30 cellular contexts compared by ENCODE assay signal in the genomic region with DNA sequence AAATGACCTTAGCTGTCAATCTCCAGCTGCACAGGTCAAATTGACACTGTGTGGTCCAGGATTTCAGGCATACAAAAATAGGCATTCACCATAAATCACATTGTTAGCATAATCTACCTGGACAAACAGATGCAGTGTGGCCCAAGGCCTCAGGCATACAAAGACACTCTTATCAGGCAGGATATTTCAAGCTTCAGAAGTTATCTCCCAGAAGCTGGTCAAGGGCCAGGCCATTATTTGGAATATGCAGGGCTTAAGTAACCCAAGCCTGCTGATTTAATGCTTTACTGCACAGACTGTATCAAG. TPM values are rescaled to one million over a fixed set of nuclear protein-coding genes. Genes with fewer than 3 reads are reported as not detected.
DNase-seq lines count a peak whose midpoint lies in the region; ATAC-seq, FAIRE-seq and TF ChIP-seq lines count a peak whose summit lies in the region.
"Had no signal": no experiment of that assay in that cellular context is flagged by ENCODE, and none has a peak within 500 bp of the region (broad histone marks: within the 10 kb centered on the region; RNA-seq: fewer than 3 reads in every experiment).

No MANE protein-coding gene starts in this region.

- H3K4me3 ChIP-seq in HepG2 (replicated peaks in 1 of 3; ENCODE audit: insufficient read depth in 1 of 3, low read depth in 2 of 3, low read length in 3 of 3) (no peak overlapping the region; a peak in 1 of 6 replicates), right lobe of liver (no peak overlapping the region), hepatocyte (no peak overlapping the region)
- H3K4me3 ChIP-seq: A549, GM12878, HAP-1 had no signal

- H3K9me3 ChIP-seq in HepG2 (ENCODE audit: low read length), result no peaks in the 10 kb centered on the region
- peaks cover 0 to 8% (median 0%) of the 10 kb centered on the region in 4 donors for H3K9me3 ChIP-seq in right lobe of liver
- H3K9me3 ChIP-seq in hepatocyte (ENCODE audit: low read depth), result no peaks in the 10 kb centered on the region

- H3K27me3 ChIP-seq in HepG2 (ENCODE audit: control insufficient read depth in 1 of 2, insufficient read depth in 2 of 2, low read length in 2 of 2) (no peaks in the 10 kb centered on the region), right lobe of liver (no peaks in the 10 kb centered on the region), hepatocyte (no peaks in the 10 kb centered on the region)

- CTCF ChIA-PET in HepG2 (lab: Yijun Ruan, JAX; ENCODE audit: low intra/inter-chr PET ratio, low total read pairs), result no interaction called here

- BruUV-seq in HepG2 (replicated peaks; lab: Mats Ljungman, UMichigan), result no TSS peak

- TF ChIP-seq EP300 in HepG2 (IDR thresholded peaks at IDR 0.05; ENCODE audit: low read depth in 2 of 2, low read length in 2 of 2) (peak in 1 of 2 experiments; percentile 85; a peak in 2 of 4 replicates), HepG2 (CRISPR knock-in tag; IDR thresholded peaks at IDR 0.05; ENCODE audit: borderline replicate concordance) (peak; percentile 76; the same call in 1 of the 2 replicates)

- TF ChIP-seq CTCF in HepG2 (CRISPR knock-in tag; IDR thresholded peaks at IDR 0.05), result no peak
- no peak for TF ChIP-seq CTCF in right lobe of liver (IDR thresholded peaks at IDR 0.05)
- no peak for TF ChIP-seq CTCF in hepatocyte (IDR thresholded peaks at IDR 0.05; ENCODE audit: poor library complexity)

- H3K27ac ChIP-seq in HepG2 (ENCODE audit: extremely low read length, insufficient read depth, low read length) (no peak overlapping the region), right lobe of liver (no peak overlapping the region), hepatocyte (peak overlapping the region; percentile 7)
- H3K27ac ChIP-seq: A549, KMS-11 had no signal

- TF ChIP-seq POLR2A in HepG2 (IDR thresholded peaks at IDR 0.05; ENCODE audit: insufficient read depth in 1 of 2, low read depth in 2 of 2, low read length in 2 of 2) (no peak), right lobe of liver (IDR thresholded peaks at IDR 0.05) (no peak)

- DNase-seq in HepG2 (ENCODE audit: low spot score) (peak; percentile 92), right lobe of liver (no peak), NCI-H146 treated with DMSO at 0.1 percent for 48 hours (lab: John Stamatoyannopoulos, UW; ENCODE audit: unreplicated experiment) (peak; percentile 34), hepatocyte (ENCODE audit: low spot score) (no peak), SHP77 treated with DMSO at 0.1 percent for 48 hours (lab: John Stamatoyannopoulos, UW) (no peak), NCI-H2227 (lab: John Stamatoyannopoulos, UW; ENCODE audit: unreplicated experiment) (no peak), DMS53 (lab: John Stamatoyannopoulos, UW) (no peak)
- DNase-seq: AML-193; C1 segment of cervical spinal cord; CD4-positive, alpha-beta memory T cell; COR-L47; DMS79; EL; GDM1; GOT3; MM.1S; NCI-H1694 treated with DMSO at 0.1 percent for 48 hours; NCI-H2081; NCI-H345; NCI-H524; NCI-H774; RPMI8226; SIG-M5; T-cell had no signal

- no peaks in the 10 kb centered on the region for H3K9me2 ChIP-seq in hepatocyte (replicated peaks; ENCODE audit: insufficient read depth)

- no peak for TF ChIP-seq RAD21 in HepG2 (CRISPR knock-in tag; IDR thresholded peaks at IDR 0.05)

- POLR2A ChIA-PET in HepG2 (lab: Yijun Ruan, JAX), result interaction anchor here (1.3 to 1.5 kb wide), 2 partner anchors 288 to 457 kb away, joined by 4 read pairs; a partner anchor contains a TSS

- H3K36me3 ChIP-seq in HepG2 (replicated peaks in 1 of 2; ENCODE audit: control insufficient read depth in 1 of 2, insufficient read depth in 2 of 2, low read length in 2 of 2), result no peaks in the 10 kb centered on the region
- no peaks in the 10 kb centered on the region for H3K36me3 ChIP-seq in right lobe of liver
- no peaks in the 10 kb centered on the region for H3K36me3 ChIP-seq in hepatocyte (replicated peaks; ENCODE audit: insufficient read depth, low read depth)
- H3K36me3 ChIP-seq: HAP-1 had no signal

- H3K79me2 ChIP-seq in HepG2 (ENCODE audit: insufficient read depth, low read length), result no peaks in the 10 kb centered on the region
- H3K79me2 ChIP-seq in hepatocyte, result no peaks in the 10 kb centered on the region

- intact Hi-C loops in HepG2 (cut with micrococcal nuclease; ENCODE audit: unreplicated experiment) (no loop called here), right lobe of liver (cut with DNase I) (no loop called here)

- H3K4me1 ChIP-seq in HepG2 (ENCODE audit: insufficient read depth, low read length), result peaks cover 38% of the 10 kb centered on the region
- no peaks in the 10 kb centered on the region for H3K4me1 ChIP-seq in right lobe of liver
- H3K4me1 ChIP-seq in hepatocyte (ENCODE audit: insufficient read depth), result peaks cover 8% of the 10 kb centered on the region
- H3K4me1 ChIP-seq: A549, HAP-1 had no signal

- ATAC-seq in HepG2 (peak; percentile 95), right lobe of liver (no peak)
- ATAC-seq: A549, GM12878, T-cell had no signal

- no peaks in the 10 kb centered on the region for H4K20me1 ChIP-seq in HepG2 (ENCODE audit: insufficient read depth, low read length)
- H4K20me1 ChIP-seq in hepatocyte (ENCODE audit: insufficient read depth, poor library complexity, severe bottlenecking), result no peaks in the 10 kb centered on the region

- no peak overlapping the region for H3K9ac ChIP-seq in HepG2 (ENCODE audit: insufficient read depth, low read depth, low read length)
- H3K9ac ChIP-seq: KMS-11 had no signal

- H2AFZ ChIP-seq in HepG2 (ENCODE audit: low read length), result no peak overlapping the region
- H2AFZ ChIP-seq in hepatocyte, result no peak overlapping the region

- peak; percentile 98 for FAIRE-seq in HepG2 (lab: Jason Lieb, UNC)
- FAIRE-seq: A549, GM12878, HTR-8/SVneo had no signal

- in situ Hi-C loops in HepG2 (cut with HindIII; ENCODE audit: extremely low pct_ligation_motif_present, low pct_unique_long_range_greater_than_20kb), result no loop called here

- peak overlapping the region; percentile 53 for H3K4me2 ChIP-seq in HepG2 (ENCODE audit: low read depth, low read length)
- peak overlapping the region; percentile 22 for H3K4me2 ChIP-seq in hepatocyte
- H3K4me2 ChIP-seq: A549, KMS-11 had no signal

TF ChIP-seq in HepG2, 621 proteins besides CTCF, POLR2A, EP300 and RAD21 (continues in another document):
- TF ChIP-seq, protein P1, sequence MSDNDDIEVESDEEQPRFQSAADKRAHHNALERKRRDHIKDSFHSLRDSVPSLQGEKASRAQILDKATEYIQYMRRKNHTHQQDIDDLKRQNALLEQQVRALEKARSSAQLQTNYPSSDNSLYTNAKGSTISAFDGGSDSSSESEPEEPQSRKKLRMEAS (IDR thresholded peaks at IDR 0.05), result 0 out of 2 replicates have a peak, but pooled peaks have one; percentile 18
- TF ChIP-seq MEF2D (CRISPR knock-in tag; IDR thresholded peaks at IDR 0.05) (peak; percentile 73; the same call in 1 of the 2 replicates), THAP11 (CRISPR knock-in tag; IDR thresholded peaks at IDR 0.05) (0 out of 2 replicates have a peak, but pooled peaks have one; percentile 30), FOXO1 (CRISPR knock-in tag; IDR thresholded peaks at IDR 0.05) (peak; percentile 50; the same call in 1 of the 2 replicates), PITX1 (CRISPR knock-in tag; IDR thresholded peaks at IDR 0.05) (peak; percentile 80; the same call in 1 of the 2 replicates), ZNF292 (CRISPR knock-in tag; IDR thresholded peaks at IDR 0.05; ENCODE audit: borderline replicate concordance, low read depth) (peak; percentile 87; the same call in 1 of the 2 replicates), ZNF331 (CRISPR knock-in tag; IDR thresholded peaks at IDR 0.05) (peak; percentile 34; the same call in 1 of the 2 replicates), ZNF552 (CRISPR knock-in tag; IDR thresholded peaks at IDR 0.05; ENCODE audit: borderline replicate concordance) (no peak), SOX6 (IDR thresholded peaks at IDR 0.05) (no peak), SOX6 (CRISPR knock-in tag; IDR thresholded peaks at IDR 0.05) (peak; percentile 97), CCDC6 (CRISPR knock-in tag; IDR thresholded peaks at IDR 0.05) (peak; percentile 76; the same call in 1 of the 2 replicates)
- TF ChIP-seq, protein P2, sequence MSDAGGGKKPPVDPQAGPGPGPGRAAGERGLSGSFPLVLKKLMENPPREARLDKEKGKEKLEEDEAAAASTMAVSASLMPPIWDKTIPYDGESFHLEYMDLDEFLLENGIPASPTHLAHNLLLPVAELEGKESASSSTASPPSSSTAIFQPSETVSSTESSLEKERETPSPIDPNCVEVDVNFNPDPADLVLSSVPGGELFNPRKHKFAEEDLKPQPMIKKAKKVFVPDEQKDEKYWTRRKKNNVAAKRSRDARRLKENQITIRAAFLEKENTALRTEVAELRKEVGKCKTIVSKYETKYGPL (CRISPR knock-in tag; IDR thresholded peaks at IDR 0.05), result no peak

RNA-seq across cellular contexts. Expression of a gene that starts 25.5 kb away (rescaled TPM):
- total RNA-seq in HepG2 (2016; rRNA removed; fragmentation: Illumina TruSeq; extraction: Trizol), result not detected in 2 replicates
- not detected in 2 replicates for total RNA-seq in HepG2 (2016; cell fraction: cytosol; rRNA removed; fragmentation: Illumina TruSeq; extraction: Trizol; ENCODE audit: low read depth)
- total RNA-seq in HepG2 (2016; cell fraction: insoluble cytoplasmic fraction; rRNA removed; fragmentation: Illumina TruSeq; extraction: Trizol), result not detected in 2 replicates
- total RNA-seq in HepG2 (2016; cell fraction: membrane; rRNA removed; fragmentation: Illumina TruSeq; extraction: Trizol), result not detected in 2 replicates
- not detected in 2 replicates for total RNA-seq in HepG2 (2016; cell fraction: nucleus; rRNA removed; fragmentation: Illumina TruSeq; extraction: Trizol)
- polyA plus RNA-seq in HepG2 (2011; rRNA removed), result not detected in 2 replicates
- not detected in 2 replicates for polyA plus RNA-seq in HepG2 (2011; cell fraction: cytosol; rRNA removed)
- not detected in 2 replicates for polyA plus RNA-seq in HepG2 (2011; cell fraction: nucleus; rRNA removed)
- polyA plus RNA-seq in HepG2 (2012), result not detected in 2 replicates
- polyA plus RNA-seq in HepG2 (2016; cell fraction: cytosol; fragmentation: Illumina TruSeq; extraction: Trizol; ENCODE audit: low read depth), result not detected in 2 replicates
- polyA plus RNA-seq in HepG2 (2016; cell fraction: insoluble cytoplasmic fraction; fragmentation: Illumina TruSeq; extraction: Trizol; ENCODE audit: low read depth), result not detected in 2 replicates
- polyA plus RNA-seq in HepG2 (2016; cell fraction: membrane; fragmentation: Illumina TruSeq; extraction: Trizol; ENCODE audit: low read depth), result not detected in 2 replicates
- polyA plus RNA-seq in HepG2 (2016; cell fraction: nucleus; fragmentation: Illumina TruSeq; extraction: Trizol; ENCODE audit: insufficient read depth, low read depth), result not detected in 2 replicates
- not detected in 2 replicates for polyA minus RNA-seq in HepG2 (2011; rRNA and poly(A)+ RNA removed; ENCODE audit: low replicate concordance)
- not detected in 2 replicates for polyA minus RNA-seq in HepG2 (2011; cell fraction: cytosol; rRNA and poly(A)+ RNA removed)
- polyA minus RNA-seq in HepG2 (2011; cell fraction: nucleus; rRNA and poly(A)+ RNA removed), result not detected in 2 replicates
- total RNA-seq in right lobe of liver, result 1 to 10 TPM in 3 of 6 experiments, under 1 TPM in 2, not detected in 1; 0.50 to 3.0 (median 1.6) TPM
- total RNA-seq in hepatocyte, result not detected in 2 replicates
- not detected in 2 replicates for polyA plus RNA-seq in hepatocyte
- total RNA-seq: CD4-positive, alpha-beta memory T cell; GM12878; T-cell had no signal
- polyA plus RNA-seq: A549; CD4-positive, alpha-beta memory T cell; IgD-negative memory B cell had no signal

Comparison
In these comparisons a context has a peak if more than half of its experiments do, and no peak if none do; other contexts are left out.
1. DNase-seq: peak in HepG2 (single experiment) and NCI-H146 treated with DMSO at 0.1 percent for 48 hours (single experiment); none in right lobe of liver (0 of 3), hepatocyte (single experiment), SHP77 treated with DMSO at 0.1 percent for 48 hours (single experiment), NCI-H2227 (single experiment) and DMS53 (single experiment).